Comparison of ENCODE assay signal across 11 cellular contexts in genomic region chr1:156120318-156120717, GRCh38. TPM values are rescaled to one million over a fixed set of nuclear protein-coding genes. Genes with fewer than 3 reads are reported as not detected.
A peak's percentile ranks its signal among the peaks of the same experiment; 100 is the strongest.
DNase-seq lines count a peak whose midpoint lies in the region; ATAC-seq and TF ChIP-seq lines count a peak whose summit lies in the region.
"Had no signal": no experiment of that assay in that cellular context is flagged by ENCODE, and none has a peak within 500 bp of the region (broad histone marks: within the 10 kb centered on the region; RNA-seq: fewer than 3 reads in every experiment).

No MANE protein-coding gene starts in this region.

- no peak for TF ChIP-seq POLR2A in tibial nerve (IDR thresholded peaks at IDR 0.05)

- no peak overlapping the region for H3K4me2 ChIP-seq in mesenchymal stem cell (ENCODE audit: low read length, poor library complexity, severe bottlenecking)

- in situ Hi-C loops in brain microvascular endothelial cell (cut with HindIII; ENCODE audit: low pct_ligation_motif_present, low sequenced_read_pairs), result no loop called here

- peak overlapping the region; percentile 9 for H3K4me3 ChIP-seq in brain microvascular endothelial cell (ENCODE audit: low read depth, low read length)
- H3K4me3 ChIP-seq in mesenchymal stem cell (ENCODE audit: insufficient read depth in 1 of 2, low read depth in 1 of 2, low read length in 2 of 2), result peak overlapping the region in 1 of 2 experiments; percentile 89
- H3K4me3 ChIP-seq in tibial nerve, result peak overlapping the region in 2 of 4 donors; percentile 85 to 90
- H3K4me3 ChIP-seq in naive thymus-derived CD4-positive, alpha-beta T cell (ENCODE audit: low read length), result no peak overlapping the region

- peak overlapping the region; percentile 9 for H4K91ac ChIP-seq in mesenchymal stem cell (ENCODE audit: low read length)

- H3K4me3 Mint-ChIP-seq in activated T-cell treated with anti-CD3 and anti-CD28 coated beads, Interleukin-2, amount 50 U/mL, for 24 hours, result peak overlapping the region; percentile 56
- no peak overlapping the region for H3K4me3 Mint-ChIP-seq in naive thymus-derived CD4-positive, alpha-beta T cell

- no peak overlapping the region for H2AFZ ChIP-seq in mesenchymal stem cell (ENCODE audit: low read depth, low read length)

- peak overlapping the region; percentile 59 for H4K8ac ChIP-seq in mesenchymal stem cell (ENCODE audit: low read length)

- intact Hi-C loops in naive thymus-derived CD4-positive, alpha-beta T cell (cut with micrococcal nuclease), result no loop called here

- H2BK120ac ChIP-seq in mesenchymal stem cell (ENCODE audit: low read depth, low read length), result no peak overlapping the region

- POLR2A ChIA-PET in naive thymus-derived CD4-positive, alpha-beta T cell (lab: Charles Lee), result no interaction called here

- peak overlapping the region in 1 of 2 experiments; percentile 28 for H3K23ac ChIP-seq in mesenchymal stem cell (ENCODE audit: low read length in 2 of 2)

- no peaks in the 10 kb centered on the region for H3K79me1 ChIP-seq in mesenchymal stem cell (replicated peaks; ENCODE audit: low read length, poor library complexity, severe bottlenecking)

- H3K9ac ChIP-seq in mesenchymal stem cell (ENCODE audit: low read length), result peak overlapping the region; percentile 99

- H3K27ac ChIP-seq in brain microvascular endothelial cell, result peak overlapping the region; percentile 74
- H3K27ac ChIP-seq in mesenchymal stem cell (ENCODE audit: low read length, poor library complexity, severe bottlenecking), result peak overlapping the region; percentile 86
- H3K27ac ChIP-seq in tibial nerve, result peak overlapping the region; percentile 49 to 98 (median 96)
- H3K27ac ChIP-seq in naive thymus-derived CD4-positive, alpha-beta T cell (ENCODE audit: low read depth, low read length), result no peak overlapping the region

- H3K36me3 Mint-ChIP-seq in activated T-cell treated with anti-CD3 and anti-CD28 coated beads, Interleukin-2, amount 50 U/mL, for 24 hours (ENCODE audit: low read depth), result peaks cover 68% of the 10 kb centered on the region
- H3K36me3 Mint-ChIP-seq in naive thymus-derived CD4-positive, alpha-beta T cell, result no peaks in the 10 kb centered on the region

- DNase-seq in activated T-cell treated with anti-CD3 and anti-CD28 coated beads, Interleukin-2, amount 50 U/mL, for 24 hours, result no peak
- no peak for DNase-seq in activated T-cell treated with anti-CD3 and anti-CD28 coated beads for 4 hours
- DNase-seq in brain microvascular endothelial cell, result no peak
- no peak for DNase-seq in mesenchymal stem cell
- no peak for DNase-seq in tibial nerve (ENCODE audit: low spot score in 2 of 2)
- DNase-seq in naive thymus-derived CD4-positive, alpha-beta T cell, result no peak
- DNase-seq in NCI-H345 treated with DMSO at 0.1 percent for 48 hours (lab: John Stamatoyannopoulos, UW; ENCODE audit: unreplicated experiment), result no peak
- no peak for DNase-seq in NCI-H345 (lab: John Stamatoyannopoulos, UW)
- DNase-seq: GOT3; NCI-H510A; stimulated activated CD4-positive, alpha-beta T cell treated with anti-CD3 and anti-CD28 coated beads, Interleukin-2, amount 100 ng/mL, for 24 hours had no signal

- peaks cover 66% of the 10 kb centered on the region for H3K4me1 Mint-ChIP-seq in activated T-cell treated with anti-CD3 and anti-CD28 coated beads, Interleukin-2, amount 50 U/mL, for 24 hours (ENCODE audit: low read depth)
- H3K4me1 Mint-ChIP-seq in naive thymus-derived CD4-positive, alpha-beta T cell, result peaks cover 7 to 45% (median 33%) of the 10 kb centered on the region in 7 donors

- peak overlapping the region; percentile 83 for H2AK5ac ChIP-seq in mesenchymal stem cell (ENCODE audit: low read length, severe bottlenecking)

- peak overlapping the region; percentile 34 to 58 for H3K18ac ChIP-seq in mesenchymal stem cell (ENCODE audit: low read depth in 1 of 2, low read length in 2 of 2)

- no peak overlapping the region for H2BK15ac ChIP-seq in mesenchymal stem cell (ENCODE audit: low read depth, poor library complexity, severe bottlenecking)

- H3K4me1 ChIP-seq in mesenchymal stem cell (ENCODE audit: control insufficient read depth, insufficient read depth, low read depth, low read length) (peaks cover 59% of the 10 kb centered on the region), tibial nerve (peaks cover 4 to 89% (median 69%) of the 10 kb centered on the region in 4 donors)
- peaks cover 20 to 23% of the 10 kb centered on the region in 2 donors for H3K4me1 ChIP-seq in naive thymus-derived CD4-positive, alpha-beta T cell (ENCODE audit: control insufficient read depth in 2 of 2, insufficient read depth in 2 of 2, low read length in 2 of 2)

- TF ChIP-seq CTCF in brain microvascular endothelial cell (IDR thresholded peaks at IDR 0.05; ENCODE audit: low read depth, low read length, missing control alignments) (no peak), tibial nerve (IDR thresholded peaks at IDR 0.05) (no peak)

- peaks cover 6% of the 10 kb centered on the region for H3K27me3 Mint-ChIP-seq in activated T-cell treated with anti-CD3 and anti-CD28 coated beads, Interleukin-2, amount 50 U/mL, for 24 hours
- peaks cover 14 to 38% (median 18%) of the 10 kb centered on the region in 5 donors for H3K27me3 Mint-ChIP-seq in naive thymus-derived CD4-positive, alpha-beta T cell

- no peak overlapping the region for H3K27ac Mint-ChIP-seq in activated T-cell treated with anti-CD3 and anti-CD28 coated beads, Interleukin-2, amount 50 U/mL, for 24 hours
- no peak overlapping the region for H3K27ac Mint-ChIP-seq in naive thymus-derived CD4-positive, alpha-beta T cell

- ATAC-seq in naive thymus-derived CD4-positive, alpha-beta T cell, result no peak

- H3K36me3 ChIP-seq in brain microvascular endothelial cell (replicated peaks), result peaks cover 10% of the 10 kb centered on the region
- peaks cover 4 to 56% of the 10 kb centered on the region in 2 experiments for H3K36me3 ChIP-seq in mesenchymal stem cell (ENCODE audit: control insufficient read depth in 1 of 2, insufficient read depth in 2 of 2, low read depth in 1 of 2, low read length in 2 of 2)
- H3K36me3 ChIP-seq in tibial nerve, result no peaks in the 10 kb centered on the region
- H3K36me3 ChIP-seq in naive thymus-derived CD4-positive, alpha-beta T cell (ENCODE audit: control insufficient read depth in 2 of 3, insufficient read depth in 3 of 3, low read length in 3 of 3), result no peaks in the 10 kb centered on the region

- CTCF ChIA-PET in naive thymus-derived CD4-positive, alpha-beta T cell (lab: Charles Lee), result interaction anchor here (13.5 kb wide), 1 partner anchor 25 kb away, joined by 340 read pairs; no protein-coding TSS in a partner anchor

- 98% methylated on average over 3 of the region's 3 CpGs for WGBS in mesenchymal stem cell
- 70 to 85% methylated on average over 3 of the region's 3 CpGs for WGBS in tibial nerve, 2 donors

- H3K4ac ChIP-seq in mesenchymal stem cell (ENCODE audit: low read depth in 1 of 2, low read length in 2 of 2), result peak overlapping the region; percentile 2 to 13

- H3K9me3 Mint-ChIP-seq in activated T-cell treated with anti-CD3 and anti-CD28 coated beads, Interleukin-2, amount 50 U/mL, for 24 hours, result no peaks in the 10 kb centered on the region
- no peaks in the 10 kb centered on the region for H3K9me3 Mint-ChIP-seq in naive thymus-derived CD4-positive, alpha-beta T cell

- no peaks in the 10 kb centered on the region for H3K9me3 ChIP-seq in mesenchymal stem cell (ENCODE audit: control insufficient read depth, low read length)
- H3K9me3 ChIP-seq in tibial nerve, result no peaks in the 10 kb centered on the region
- no peaks in the 10 kb centered on the region for H3K9me3 ChIP-seq in naive thymus-derived CD4-positive, alpha-beta T cell (ENCODE audit: control insufficient read depth in 2 of 3, low read length in 3 of 3)

- H3K14ac ChIP-seq in mesenchymal stem cell (ENCODE audit: low read length in 2 of 2), result peak overlapping the region in 1 of 2 experiments; percentile 85

- H2BK5ac ChIP-seq in mesenchymal stem cell (ENCODE audit: low read depth, low read length, poor library complexity, severe bottlenecking), result no peak overlapping the region

- no peak for TF ChIP-seq EP300 in tibial nerve (IDR thresholded peaks at IDR 0.05)

- H3K27me3 ChIP-seq in brain microvascular endothelial cell (replicated peaks), result no peaks in the 10 kb centered on the region
- H3K27me3 ChIP-seq in mesenchymal stem cell (ENCODE audit: control insufficient read depth in 1 of 2, insufficient read depth in 1 of 2, low read length in 2 of 2), result no peaks in the 10 kb centered on the region
- H3K27me3 ChIP-seq in tibial nerve, result no peaks in the 10 kb centered on the region
- H3K27me3 ChIP-seq in naive thymus-derived CD4-positive, alpha-beta T cell (ENCODE audit: control insufficient read depth in 2 of 2, insufficient read depth in 2 of 2, low read length in 2 of 2), result peaks cover 0 to 2% of the 10 kb centered on the region in 2 donors

- peak overlapping the region; percentile 28 to 32 for H2BK12ac ChIP-seq in mesenchymal stem cell (ENCODE audit: low read length in 2 of 2)

RNA-seq across cellular contexts. Expression of gene LMNA, which starts 5.8 kb away (rescaled TPM):
- polyA plus RNA-seq in mesenchymal stem cell (2013, experiment 1 of 2), result 732 TPM
- polyA plus RNA-seq in mesenchymal stem cell (2013, experiment 2 of 2), result 747 TPM
- 100 to 1,000 TPM; 371 to 501 (median 419) TPM for total RNA-seq in tibial nerve
- total RNA-seq in naive thymus-derived CD4-positive, alpha-beta T cell, result 100 to 1,000 TPM in 2 of 5 experiments, 10 to 100 TPM in 1, 1 to 10 TPM in 2; 5.5 to 470 (median 18.0) TPM
- under 1 TPM in 1 of 2 donors, not detected in 1; 0.20 TPM for polyA plus RNA-seq in naive thymus-derived CD4-positive, alpha-beta T cell

RNA-seq across cellular contexts. Expression of gene SEMA4A, which starts 33.1 kb away (rescaled TPM):
- 0.61 TPM for polyA plus RNA-seq in mesenchymal stem cell (2013, experiment 1 of 2)
- polyA plus RNA-seq in mesenchymal stem cell (2013, experiment 2 of 2), result 0.40 TPM
- 1 to 10 TPM; 1.8 to 4.6 (median 3.5) TPM for total RNA-seq in tibial nerve
- total RNA-seq in naive thymus-derived CD4-positive, alpha-beta T cell, result 10 to 100 TPM in 1 of 5 experiments, 1 to 10 TPM in 4; 1.8 to 48.6 (median 3.8) TPM
- under 1 TPM; 0.06 to 0.24 TPM for polyA plus RNA-seq in naive thymus-derived CD4-positive, alpha-beta T cell

RNA-seq across cellular contexts. Expression of gene MEX3A, which starts 38.1 kb away (rescaled TPM):
- polyA plus RNA-seq in mesenchymal stem cell (2013, experiment 1 of 2), result 10.4 TPM
- 10.7 TPM for polyA plus RNA-seq in mesenchymal stem cell (2013, experiment 2 of 2)
- 1 to 10 TPM in 1 of 4 donors, under 1 TPM in 3; under 0.01 to 1.2 (median 0.43) TPM for total RNA-seq in tibial nerve
- under 1 TPM in 4 of 5 experiments, not detected in 1; 0.05 to 0.15 (median 0.13) TPM for total RNA-seq in naive thymus-derived CD4-positive, alpha-beta T cell
- polyA plus RNA-seq in naive thymus-derived CD4-positive, alpha-beta T cell, result not detected

RNA-seq across cellular contexts. Expression of gene RAB25, which starts 59.4 kb away (rescaled TPM):
- not detected for polyA plus RNA-seq in mesenchymal stem cell (2013, experiment 1 of 2)
- not detected for polyA plus RNA-seq in mesenchymal stem cell (2013, experiment 2 of 2)
- not detected for total RNA-seq in tibial nerve
- total RNA-seq in naive thymus-derived CD4-positive, alpha-beta T cell, result 1 to 10 TPM in 4 of 5 experiments, not detected in 1; 1.1 to 2.7 (median 2.2) TPM
- 1 to 10 TPM; 1.5 to 1.8 TPM for polyA plus RNA-seq in naive thymus-derived CD4-positive, alpha-beta T cell
